Comparison of ENCODE assay signal across 8 cellular contexts in the genomic region with DNA sequence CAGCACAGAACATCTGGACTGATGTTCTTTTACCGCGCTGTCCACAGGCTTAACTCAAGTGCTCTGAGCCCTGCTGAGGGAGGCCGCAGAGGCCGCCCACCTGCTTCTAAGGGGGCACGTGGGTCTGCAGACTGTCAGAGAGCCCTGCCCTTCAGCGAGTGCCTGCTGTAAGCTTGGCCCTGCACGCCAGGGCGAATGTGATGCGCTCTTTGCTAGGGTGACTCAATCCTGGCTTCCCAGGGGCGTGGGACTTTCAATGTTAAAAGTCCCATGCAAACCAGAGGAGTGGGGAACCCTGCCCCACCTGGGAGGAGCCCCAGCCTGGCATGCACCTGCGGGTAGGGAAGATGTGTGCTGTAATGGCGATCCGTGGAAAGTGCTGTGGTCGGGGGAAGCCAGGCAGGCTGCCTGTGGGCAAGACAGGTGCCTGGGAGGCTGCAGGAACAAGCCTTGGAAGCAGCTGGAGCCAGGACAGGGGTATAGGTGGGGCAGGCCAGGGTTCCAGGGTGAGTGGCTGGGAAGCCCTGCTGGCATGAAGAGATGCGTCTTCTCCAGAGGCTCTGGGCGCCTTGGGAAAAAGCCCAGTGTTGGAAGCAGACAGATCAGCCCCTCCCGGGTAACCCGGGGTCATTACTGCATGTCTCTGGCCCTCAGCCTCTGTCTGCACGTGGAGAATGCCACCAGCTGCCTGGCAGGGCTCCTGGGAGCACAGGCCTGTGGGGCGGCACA. TPM values are rescaled to one million over a fixed set of nuclear protein-coding genes. Genes with fewer than 3 reads are reported as not detected.
A peak's percentile ranks its signal among the peaks of the same experiment; 100 is the strongest.
DNase-seq lines count a peak whose midpoint lies in the region; ATAC-seq and TF ChIP-seq lines count a peak whose summit lies in the region.

No MANE protein-coding gene starts in this region.

- H3K27me3 ChIP-seq in breast epithelium (peaks cover 0 to 24% of the 10 kb centered on the region in 2 donors), left lung (peaks cover 21 to 52% of the 10 kb centered on the region in 2 donors)

- peaks cover 42 to 46% of the 10 kb centered on the region in 2 donors for H3K4me1 ChIP-seq in breast epithelium
- peaks cover 36 to 73% of the 10 kb centered on the region in 2 donors for H3K4me1 ChIP-seq in left lung

- peak overlapping the region in 1 of 2 donors; percentile 93 for H3K27ac ChIP-seq in breast epithelium
- H3K27ac ChIP-seq in left lung, result peak overlapping the region; percentile 65 to 83

- H3K4me3 ChIP-seq in AG09309 (ENCODE audit: control insufficient read depth, low read depth, low read length) (peak overlapping the region; percentile 54), breast epithelium (peak overlapping the region; percentile 67 to 76 (median 75)), left lung (peak overlapping the region; percentile 58 to 97)

- intact Hi-C loops in breast epithelium (cut with DNase I; ENCODE audit: low total_unique reads), result no loop called here
- intact Hi-C loops in left lung (cut with DNase I), result no loop called here

- no peak for TF ChIP-seq POLR2A in breast epithelium (IDR thresholded peaks at IDR 0.05)

- DNase-seq in AG09309 (ENCODE audit: low read depth), result no peak
- peak; percentile 69 for DNase-seq in SK-N-DZ (ENCODE audit: low spot score)
- DNase-seq in breast epithelium (ENCODE audit: low spot score in 2 of 2), result no peak
- no peak for DNase-seq in left lung
- DNase-seq in stimulated activated CD8-positive, alpha-beta memory T cell treated with anti-CD3 and anti-CD28 coated beads, Interleukin-12 subunit alpha, Interleukin-12 subunit beta, amount 100 ng/mL, for 4 hours (ENCODE audit: low read depth), result peak; percentile 40
- no peak for DNase-seq in GDM1 (lab: John Stamatoyannopoulos, UW)

- H3K9me3 ChIP-seq in breast epithelium (no peaks in the 10 kb centered on the region), left lung (no peaks in the 10 kb centered on the region)

- H3K36me3 ChIP-seq in breast epithelium (no peaks in the 10 kb centered on the region), left lung (no peaks in the 10 kb centered on the region)

- peak; percentile 26 for ATAC-seq in GM19023 (IDR thresholded peaks at IDR 0.05; ENCODE audit: unreplicated experiment)
- peak; percentile 20 for ATAC-seq in HG03108 (IDR thresholded peaks at IDR 0.05; ENCODE audit: unreplicated experiment)
- peak; percentile 0 for ATAC-seq in left lung

- TF ChIP-seq CTCF in AG09309 (IDR thresholded peaks at IDR 0.05; ENCODE audit: control insufficient read depth, insufficient read depth, low read depth, low read length, missing control alignments) (no peak), breast epithelium (IDR thresholded peaks at IDR 0.05) (no peak), left lung (IDR thresholded peaks at IDR 0.05) (no peak)

RNA-seq across cellular contexts. Expression of a gene that starts 0.6 kb away (rescaled TPM):
- polyA plus RNA-seq in SK-N-DZ (2014; cell fraction: cytosol; rRNA removed), result 19.0 and 27.4 TPM in 2 replicates
- polyA plus RNA-seq in SK-N-DZ (2014; cell fraction: nucleus; rRNA removed), result 86.5 and 95.1 TPM in 2 replicates
- total RNA-seq in breast epithelium (10 to 100 TPM; 16.5 to 32.8 (median 31.3) TPM), left lung (10 to 100 TPM; 29.2 to 29.9 TPM)

RNA-seq across cellular contexts. Expression of a gene that starts 3.1 kb away (rescaled TPM):
- not detected in 2 replicates for polyA plus RNA-seq in SK-N-DZ (2014; cell fraction: cytosol; rRNA removed)
- not detected in 2 replicates for polyA plus RNA-seq in SK-N-DZ (2014; cell fraction: nucleus; rRNA removed)
- not detected for total RNA-seq in breast epithelium
- 1 to 10 TPM in 1 of 2 donors, under 1 TPM in 1; 0.89 to 1.2 TPM for total RNA-seq in left lung

RNA-seq across cellular contexts. Expression of a gene that starts 29.2 kb away (rescaled TPM):
- polyA plus RNA-seq in SK-N-DZ (2014; cell fraction: cytosol; rRNA removed), result 0.49 TPM in 1 of 2 replicates, not detected in the other
- polyA plus RNA-seq in SK-N-DZ (2014; cell fraction: nucleus; rRNA removed), result 1.2 and 1.4 TPM in 2 replicates
- total RNA-seq in breast epithelium (10 to 100 TPM; 55.8 to 75.8 (median 67.8) TPM), left lung (100 to 1,000 TPM in 1 of 2 donors, 10 to 100 TPM in 1; 90.8 to 109 TPM)

RNA-seq across cellular contexts. Expression of a gene that starts 50.9 kb away (rescaled TPM):
- 0.08 and 0.14 TPM in 2 replicates for polyA plus RNA-seq in SK-N-DZ (2014; cell fraction: cytosol; rRNA removed)
- 1.8 and 2.4 TPM in 2 replicates for polyA plus RNA-seq in SK-N-DZ (2014; cell fraction: nucleus; rRNA removed)
- total RNA-seq in breast epithelium (10 to 100 TPM in 2 of 3 donors, under 1 TPM in 1; 0.16 to 12.0 (median 10.2) TPM), left lung (1 to 10 TPM in 1 of 2 donors, under 1 TPM in 1; 0.67 to 1.3 TPM)

RNA-seq across cellular contexts. Expression of a gene that starts 59.6 kb away (rescaled TPM):
- 18.7 and 24.5 TPM in 2 replicates for polyA plus RNA-seq in SK-N-DZ (2014; cell fraction: cytosol; rRNA removed)
- 22.0 and 36.4 TPM in 2 replicates for polyA plus RNA-seq in SK-N-DZ (2014; cell fraction: nucleus; rRNA removed)
- total RNA-seq in breast epithelium, result 10 to 100 TPM in 2 of 3 donors, 1 to 10 TPM in 1; 4.8 to 15.8 (median 14.4) TPM
- 10 to 100 TPM; 33.2 to 43.4 TPM for total RNA-seq in left lung

Comparison
In these comparisons a context has a peak if more than half of its experiments do, and no peak if none do; other contexts are left out.
1. DNase-seq: peak in SK-N-DZ (single experiment) and stimulated activated CD8-positive, alpha-beta memory T cell treated with anti-CD3 and anti-CD28 coated beads, Interleukin-12 subunit alpha, Interleukin-12 subunit beta, amount 100 ng/mL, for 4 hours (single experiment); none in AG09309 (single experiment), breast epithelium (0 of 2), left lung (0 of 2) and GDM1 (single experiment).
2. Peak in every context shown above with its lines, with median percentiles within 50 percentile points of each other: H3K4me3 ChIP-seq and ATAC-seq.